ENCODE assay signal across 25 cellular contexts in the genomic region with DNA sequence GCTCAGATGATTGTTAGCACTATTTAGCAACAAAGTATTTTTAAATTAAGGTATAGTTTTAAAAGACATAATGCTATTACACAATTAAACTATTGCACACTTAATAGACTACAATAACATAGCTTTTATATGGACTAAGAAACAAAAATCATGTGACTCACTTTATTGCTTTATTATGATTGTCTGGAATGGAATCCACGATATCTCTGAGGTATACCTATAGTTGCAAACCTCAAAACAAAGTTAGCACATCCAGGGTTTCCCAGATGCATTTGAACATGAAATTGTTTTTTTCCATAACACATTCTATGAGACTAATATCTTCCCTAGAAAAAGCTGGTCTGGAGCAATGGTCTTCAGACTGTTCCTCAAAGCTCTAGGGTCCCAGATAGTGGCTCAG. TPM values are rescaled to one million over a fixed set of nuclear protein-coding genes. Genes with fewer than 3 reads are reported as not detected.
DNase-seq lines count a peak whose midpoint lies in the region; ATAC-seq, FAIRE-seq and TF ChIP-seq lines count a peak whose summit lies in the region.
"Had no signal": no experiment of that assay in that cellular context is flagged by ENCODE, and none has a peak within 500 bp of the region (broad histone marks: within the 10 kb centered on the region; RNA-seq: fewer than 3 reads in every experiment).

No MANE protein-coding gene starts in this region.

- peak overlapping the region; percentile 46 for H3K4me2 ChIP-seq in HCT116 (ENCODE audit: low read length)

- TF ChIP-seq POLR2A in HCT116 (IDR thresholded peaks at IDR 0.05; ENCODE audit: borderline replicate concordance, extremely low read depth, insufficient read depth, insufficient read length) = no peak

- BruUV-seq in HCT116 (replicated peaks; lab: Mats Ljungman, UMichigan) (no TSS peak), Panc1 (replicated peaks; lab: Mats Ljungman, UMichigan) (no TSS peak)

- no peak overlapping the region for H3K27ac ChIP-seq in HCT116 (ENCODE audit: low read depth, low read length)
- H3K27ac ChIP-seq in Panc1 (ENCODE audit: low read length) = peak overlapping the region; percentile 83
- H3K27ac ChIP-seq in foreskin keratinocyte = no peak overlapping the region
- peak overlapping the region; percentile 96 for H3K27ac ChIP-seq in skeletal muscle tissue (ENCODE audit: low read depth, low read length)
- H3K27ac ChIP-seq: testis had no signal

- RAD21 ChIA-PET in HCT116 (lab: Charles Lee; ENCODE audit: low non-redundant PET in 1 of 2, low total read pairs in 2 of 2, uncharacterized antibody in 2 of 2, unreplicated experiment in 2 of 2) = no interaction called here

- H3K27me3 ChIP-seq in HCT116 (ENCODE audit: insufficient read depth, low read length) (no peaks in the 10 kb centered on the region), Panc1 (ENCODE audit: control insufficient read depth, insufficient read depth, low read length) (no peaks in the 10 kb centered on the region), foreskin keratinocyte (no peaks in the 10 kb centered on the region), skeletal muscle tissue (ENCODE audit: control insufficient read depth in 3 of 3, insufficient read depth in 3 of 3, low read length in 3 of 3) (no peaks in the 10 kb centered on the region)
- H3K27me3 ChIP-seq: SJCRH30, testis had no signal

- no peak for TF ChIP-seq CTCF in HCT116 (IDR thresholded peaks at IDR 0.05 in 2 of 3, conservative IDR thresholded peaks at IDR 0.05 in 1 of 3; ENCODE audit: borderline replicate concordance in 1 of 3, insufficient read depth in 1 of 3, low read depth in 2 of 3, low read length in 2 of 3)
- TF ChIP-seq CTCF in Panc1 (IDR thresholded peaks at IDR 0.05) = no peak
- no peak for TF ChIP-seq CTCF in foreskin keratinocyte (conservative IDR thresholded peaks at IDR 0.05)

- no peaks in the 10 kb centered on the region for H4K20me1 ChIP-seq in HCT116 (ENCODE audit: insufficient read depth)

- in situ Hi-C loops in Panc1 (cut with HindIII; ENCODE audit: low pct_unique_long_range_greater_than_20kb, low sequenced_read_pairs) = no loop called here

- POLR2A ChIA-PET in HCT116 (lab: Charles Lee) = interaction anchor here (1.5 to 2.5 kb wide), 2 partner anchors 30 to 35 kb away, joined by 3 to 9 read pairs; a partner anchor contains a TSS
- POLR2A ChIA-PET in Panc1 (lab: Charles Lee) = interaction anchor here (0.7 kb wide), 1 partner anchor 35 kb away, joined by 5 read pairs; no protein-coding TSS in a partner anchor

- CTCF ChIA-PET in HCT116 (lab: Charles Lee) (interaction anchor here (1.8 to 1.9 kb wide), 2 partner anchors 11 to 17 kb away, joined by 9 to 10 read pairs; no protein-coding TSS in a partner anchor), Panc1 (lab: Charles Lee) (no interaction called here)

- H3K4me3 ChIP-seq in HCT116 (replicated peaks in 1 of 2; ENCODE audit: low read depth in 1 of 2, low read length in 2 of 2) = no peak overlapping the region
- no peak overlapping the region for H3K4me3 ChIP-seq in Panc1 (ENCODE audit: low read depth in 2 of 2, low read length in 2 of 2)
- no peak overlapping the region for H3K4me3 ChIP-seq in skeletal muscle tissue (ENCODE audit: low read length in 3 of 3)
- H3K4me3 ChIP-seq: SJCRH30, testis had no signal

- DNase-seq in HCT116 (ENCODE audit: low read depth, low spot score) = no peak
- DNase-seq in Panc1 (ENCODE audit: low read depth, low spot score) = no peak
- peak in 1 of 2 donors; percentile 71 for DNase-seq in foreskin keratinocyte
- no peak for DNase-seq in frontal cortex (ENCODE audit: low spot score in 2 of 2)
- DNase-seq in nucleus accumbens (lab: John Stamatoyannopoulos, UW) = no peak
- DNase-seq: activated CD4-positive, alpha-beta T cell treated with anti-CD3 and anti-CD28 coated beads, Interleukin-2, amount 50 U/mL, for 48 hours; CD4-positive, alpha-beta memory T cell; foreskin melanocyte; mesendoderm; MM.1S; naive thymus-derived CD4-positive, alpha-beta T cell; NCI-H1436; NCI-H2107; NCI-H446 treated with DMSO at 0.1 percent for 48 hours; retina; stimulated activated naive CD4-positive, alpha-beta T cell treated with Interleukin-2 at 50 U/mL for 16 hours; T-cell; testis had no signal

- H2AFZ ChIP-seq in HCT116 (ENCODE audit: low read depth, low read length, poor library complexity, severe bottlenecking) = peak overlapping the region; percentile 40

- H3K36me3 ChIP-seq in HCT116 (ENCODE audit: control insufficient read depth in 1 of 2, insufficient read depth in 2 of 2, low read length in 2 of 2) (no peaks in the 10 kb centered on the region), Panc1 (ENCODE audit: control insufficient read depth, insufficient read depth, low read length) (no peaks in the 10 kb centered on the region), skeletal muscle tissue (ENCODE audit: control insufficient read depth in 3 of 3, insufficient read depth in 3 of 3, low read length in 3 of 3) (no peaks in the 10 kb centered on the region)
- H3K36me3 ChIP-seq: SJCRH30 had no signal

- intact Hi-C loops in HCT116 (cut with micrococcal nuclease) = no loop called here
- intact Hi-C loops in Panc1 (cut with micrococcal nuclease; ENCODE audit: unreplicated experiment) = no loop called here

- no peak for ATAC-seq in HCT116
- no peak for ATAC-seq in Panc1
- ATAC-seq in foreskin keratinocyte = peak; percentile 29
- ATAC-seq in GM21390 (IDR thresholded peaks at IDR 0.05; ENCODE audit: unreplicated experiment) = no peak
- ATAC-seq: activated naive CD4-positive, alpha-beta T cell treated with anti-CD3 and anti-CD28 coated beads, Interleukin-2, amount 50 U/mL, for 72 hours; naive thymus-derived CD4-positive, alpha-beta T cell; T-cell had no signal

- H3K9me3 ChIP-seq in HCT116 (ENCODE audit: control insufficient read depth in 1 of 2, insufficient read depth in 1 of 2, low read depth in 1 of 2, low read length in 2 of 2) (no peaks in the 10 kb centered on the region), Panc1 (ENCODE audit: control insufficient read depth, insufficient read depth, low read depth, low read length) (no peaks in the 10 kb centered on the region), skeletal muscle tissue (ENCODE audit: control insufficient read depth in 3 of 3, low read length in 3 of 3) (peaks cover 0 to 5% (median 0%) of the 10 kb centered on the region in 3 donors)
- H3K9me3 ChIP-seq: testis had no signal

- H3K9ac ChIP-seq in HCT116 (ENCODE audit: low read length) (no peak overlapping the region), skeletal muscle tissue (ENCODE audit: low read depth in 1 of 3, low read length in 3 of 3) (peak overlapping the region in 2 of 3 donors; percentile 0 to 46)

- no peaks in the 10 kb centered on the region for H3K9me2 ChIP-seq in HCT116 (ENCODE audit: insufficient read depth)

- no peak for TF ChIP-seq RAD21 in HCT116 (IDR thresholded peaks at IDR 0.05; ENCODE audit: low read depth)

- peaks cover 36 to 59% of the 10 kb centered on the region in 2 experiments for H3K4me1 ChIP-seq in HCT116 (ENCODE audit: control insufficient read depth in 1 of 2, insufficient read depth in 2 of 2, low read length in 2 of 2)
- H3K4me1 ChIP-seq in Panc1 (ENCODE audit: control insufficient read depth, insufficient read depth, low read length) = peaks cover 41% of the 10 kb centered on the region
- H3K4me1 ChIP-seq in foreskin keratinocyte = peaks cover 20% of the 10 kb centered on the region
- H3K4me1 ChIP-seq in skeletal muscle tissue (ENCODE audit: control insufficient read depth in 3 of 3, insufficient read depth in 3 of 3, low read length in 3 of 3) = peaks cover 14 to 41% (median 30%) of the 10 kb centered on the region in 3 donors

- FAIRE-seq in frontal cortex (lab: Jason Lieb, UNC) = no peak
- FAIRE-seq: astrocyte had no signal

- H3K79me2 ChIP-seq in HCT116 (ENCODE audit: insufficient read depth, low read length) = no peaks in the 10 kb centered on the region

TF ChIP-seq in HCT116, 20 proteins besides CTCF, POLR2A, EP300 and RAD21:
- TF ChIP-seq ZNF274 (IDR thresholded peaks at IDR 0.05; ENCODE audit: low read depth, low read length) (no peak), POLR2AphosphoS5 (IDR thresholded peaks at IDR 0.05; ENCODE audit: low read depth, low read length) (no peak), TCF7L2 (IDR thresholded peaks at IDR 0.05; ENCODE audit: borderline replicate concordance, extremely low read depth, insufficient read depth, insufficient read length) (no peak), SRF (IDR thresholded peaks at IDR 0.05; ENCODE audit: low read depth) (no peak), EZH2phosphoT487 (IDR thresholded peaks at IDR 0.05; ENCODE audit: borderline replicate concordance) (no peak), EZH2 (IDR thresholded peaks at IDR 0.05) (no peak), EGR1 (IDR thresholded peaks at IDR 0.05; ENCODE audit: low read depth) (no peak), SP1 (IDR thresholded peaks at IDR 0.05; ENCODE audit: low read depth) (no peak), ZFX (IDR thresholded peaks at IDR 0.05) (no peak)

RNA-seq across cellular contexts. Expression of a gene that starts 18.3 kb away (rescaled TPM):
- total RNA-seq in HCT116 (2021; ENCODE audit: unreplicated experiment) (0.10 TPM), Panc1 (2021; ENCODE audit: unreplicated experiment) (0.10 TPM), foreskin keratinocyte (not detected in 2 replicates), skeletal muscle tissue (not detected), frontal cortex (not detected)
- polyA plus RNA-seq in HCT116 (2012) = 0.03 TPM in 1 of 2 replicates, not detected in the other
- 0.19 TPM for polyA plus RNA-seq in Panc1 (2012; ENCODE audit: insufficient read length)
- not detected in 2 replicates for polyA plus RNA-seq in foreskin keratinocyte
- total RNA-seq: activated naive CD4-positive, alpha-beta T cell treated with anti-CD3 and anti-CD28 coated beads, Interleukin-2, amount 50 U/mL, for 72 hours; activated T-helper 2 cell treated with anti-CD3 and anti-CD28 coated beads, Interferon-gamma antibody, Interleukin-2, Interleukin-4, amounts not matched to agents 10 μg/mL and 5 μg/mL and 100 μg/mL, durations not matched to agents 14 hours and 24 hours and 36 hours; astrocyte; CD4-positive, alpha-beta memory T cell; chondrocyte; naive thymus-derived CD4-positive, alpha-beta T cell; SJCRH30; T-cell; testis had no signal
- polyA plus RNA-seq: CD4-positive, alpha-beta memory T cell; naive thymus-derived CD4-positive, alpha-beta T cell had no signal

RNA-seq across cellular contexts. Expression of a gene that starts 34.3 kb away (rescaled TPM):
- 63.0 TPM for total RNA-seq in HCT116 (2021; ENCODE audit: unreplicated experiment)
- 30.6 and 37.7 TPM in 2 replicates for polyA plus RNA-seq in HCT116 (2012)
- total RNA-seq in Panc1 (2021; ENCODE audit: unreplicated experiment) = 150 TPM
- polyA plus RNA-seq in Panc1 (2012; ENCODE audit: insufficient read length) = 85.3 TPM
- 44.1 and 47.9 TPM in 2 replicates for total RNA-seq in foreskin keratinocyte
- 20.7 and 21.2 TPM in 2 replicates for polyA plus RNA-seq in foreskin keratinocyte
- 158 TPM for total RNA-seq in skeletal muscle tissue
- total RNA-seq in frontal cortex = 86.4 TPM

RNA-seq across cellular contexts. Expression of a gene that starts 49.5 kb away (rescaled TPM):
- total RNA-seq in HCT116 (2021; ENCODE audit: unreplicated experiment) (not detected), Panc1 (2021; ENCODE audit: unreplicated experiment) (0.08 TPM), foreskin keratinocyte (0.85 and 1.5 TPM in 2 replicates), skeletal muscle tissue (not detected), frontal cortex (138 TPM)
- not detected in 2 replicates for polyA plus RNA-seq in HCT116 (2012)
- 0.16 TPM for polyA plus RNA-seq in Panc1 (2012; ENCODE audit: insufficient read length)
- polyA plus RNA-seq in foreskin keratinocyte = 0.70 and 1.0 TPM in 2 replicates
- total RNA-seq: CD4-positive, alpha-beta memory T cell; SJCRH30; T-cell had no signal
- polyA plus RNA-seq: CD4-positive, alpha-beta memory T cell; naive thymus-derived CD4-positive, alpha-beta T cell had no signal

Comparison
In these comparisons a context has a peak if more than half of its experiments do, and no peak if none do; other contexts are left out.
1. H3K27ac ChIP-seq: peak in Panc1 (single experiment) and skeletal muscle tissue (single experiment); none in HCT116 (single experiment) and foreskin keratinocyte (single experiment).
2. RNA of a gene that starts 49.5 kb away (total RNA-seq): 138 TPM in frontal cortex (single experiment); 0.85 to 1.5 TPM in foreskin keratinocyte, 0.08 TPM in Panc1 (single experiment), not detected in HCT116 (single experiment) and not detected in skeletal muscle tissue (single experiment); every median in the first group is over 10 times any median in the second.